ENCODE assay signal across 8 cellular contexts in the genomic region with DNA sequence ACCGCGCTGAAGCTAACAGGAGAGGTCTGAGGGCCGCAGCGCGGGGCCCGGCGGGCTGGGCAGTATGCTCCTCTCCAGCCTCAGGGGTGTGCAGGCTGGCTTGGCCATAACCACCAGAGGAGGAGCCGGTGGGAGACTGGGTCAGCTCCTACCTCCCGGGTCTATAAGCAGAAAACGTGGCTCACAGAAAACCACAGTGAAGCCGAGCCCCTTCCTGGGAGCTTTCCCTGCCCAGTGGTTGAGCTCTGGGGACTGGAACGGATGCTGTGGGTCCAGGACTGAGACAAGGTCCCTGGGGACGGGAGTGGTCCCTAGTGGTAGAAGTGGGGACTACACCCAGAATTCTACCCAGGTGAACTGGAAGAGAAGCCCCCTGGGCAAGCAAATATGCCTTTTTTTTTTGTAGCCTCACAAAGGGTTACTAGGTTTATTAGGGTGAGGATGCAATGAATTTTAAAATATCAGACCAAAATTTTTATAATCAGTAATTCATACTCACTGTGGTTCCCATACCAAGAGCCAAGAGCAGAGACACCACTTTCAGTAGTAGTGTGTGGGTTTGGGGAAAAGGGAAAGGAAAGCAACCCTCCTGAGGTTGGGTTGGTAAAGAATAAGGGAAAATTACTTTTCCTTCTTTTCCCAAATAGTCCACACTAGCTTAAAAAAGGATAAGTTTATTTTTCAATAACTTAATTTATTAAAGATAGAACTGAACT.
A peak's percentile ranks its signal among the peaks of the same experiment; 100 is the strongest.
DNase-seq lines count a peak whose midpoint lies in the region; ATAC-seq and TF ChIP-seq lines count a peak whose summit lies in the region.

No MANE protein-coding gene starts in this region.

- H3K36me3 ChIP-seq in HAP-1 (replicated peaks) (no peaks in the 10 kb centered on the region), NT2/D1 (ENCODE audit: insufficient read depth, insufficient read length, low read length) (no peaks in the 10 kb centered on the region)

- peak; percentile 61 for TF ChIP-seq CTCF in fibroblast of pulmonary artery (IDR thresholded peaks at IDR 0.05; ENCODE audit: low read length, missing control alignments)

- in situ Hi-C loops in HAP-1 (cut with MboI; ENCODE audit: low sequenced_read_pairs): no loop called here

- H3K4me3 ChIP-seq in HAP-1: no peak overlapping the region
- no peak overlapping the region for H3K4me3 ChIP-seq in NT2/D1 (ENCODE audit: insufficient read length, low read depth)
- no peak overlapping the region for H3K4me3 ChIP-seq in fibroblast of pulmonary artery (replicated peaks; ENCODE audit: low read depth, low read length)

- H3K9ac ChIP-seq in NT2/D1 (ENCODE audit: insufficient read length, low read depth): no peak overlapping the region

- H3K27me3 ChIP-seq in HAP-1 (ENCODE audit: low read depth) (peaks cover 18% of the 10 kb centered on the region), NT2/D1 (ENCODE audit: insufficient read depth, insufficient read length) (no peaks in the 10 kb centered on the region)

- no peak for ATAC-seq in GM21619 (IDR thresholded peaks at IDR 0.05; ENCODE audit: unreplicated experiment)

- H3K9me3 ChIP-seq in HAP-1: no peaks in the 10 kb centered on the region
- no peaks in the 10 kb centered on the region for H3K9me3 ChIP-seq in NT2/D1 (ENCODE audit: insufficient read depth, low read length)

- H3K4me1 ChIP-seq in HAP-1: no peaks in the 10 kb centered on the region
- no peaks in the 10 kb centered on the region for H3K4me1 ChIP-seq in NT2/D1 (ENCODE audit: insufficient read depth, insufficient read length)

- DNase-seq in Daoy (ENCODE audit: low read depth) (peak; percentile 47), HAP-1 (ENCODE audit: low spot score in 2 of 2) (peak; percentile 48 to 75), NT2/D1 (ENCODE audit: low read depth, low spot score) (peak; percentile 32), fibroblast of pulmonary artery (ENCODE audit: low read depth) (no peak), retina (peak; percentile 37), NCI-H1092 treated with DMSO at 0.1 percent for 48 hours (lab: John Stamatoyannopoulos, UW) (no peak)
- peak; percentile 62 for DNase-seq in activated T-cell treated with anti-CD3 and anti-CD28 coated beads, Interleukin-2, amount 50 U/mL, for 1 hour

Comparison
In these comparisons a context has a peak if more than half of its experiments do, and no peak if none do; other contexts are left out.
1. DNase-seq: peak in Daoy (single experiment), HAP-1 (2 of 2), NT2/D1 (single experiment), activated T-cell treated with anti-CD3 and anti-CD28 coated beads, Interleukin-2, amount 50 U/mL, for 1 hour (single experiment) and retina (single experiment); none in fibroblast of pulmonary artery (single experiment) and NCI-H1092 treated with DMSO at 0.1 percent for 48 hours (single experiment).